Comparison of ENCODE assay signal across 2 cellular contexts in genomic region chr2:167249197-167249596, GRCh38.
TF ChIP-seq lines count a peak whose summit lies in the region.

No MANE protein-coding gene starts in this region.

TF ChIP-seq in HepG2, 621 proteins besides CTCF, POLR2A, EP300 and RAD21:
- TF ChIP-seq SRF (IDR thresholded peaks at IDR 0.05; ENCODE audit: low read depth, low read length) (no peak), ZNF609 (CRISPR knock-in tag; IDR thresholded peaks at IDR 0.05; ENCODE audit: borderline replicate concordance) (no peak), EZH2 (conservative IDR thresholded peaks at IDR 0.05; ENCODE audit: low read depth, low read length) (no peak), CEBPB (IDR thresholded peaks at IDR 0.05; ENCODE audit: borderline replicate concordance, low read depth, low read length) (peak; percentile 56; the same call in 1 of the 2 replicates), AKAP8 (CRISPR knock-in tag; IDR thresholded peaks at IDR 0.05) (no peak), ZNF367 (CRISPR knock-in tag; IDR thresholded peaks at IDR 0.05; ENCODE audit: borderline replicate concordance) (no peak), ZNF263 (CRISPR knock-in tag; IDR thresholded peaks at IDR 0.05) (no peak), CHCHD3 (CRISPR knock-in tag; IDR thresholded peaks at IDR 0.05) (no peak)
TF ChIP-seq in HepG2: peak in this region for 1.

TF ChIP-seq in H1, 55 proteins besides CTCF, POLR2A, EP300 and RAD21:
- 0 out of 2 replicates have a peak, but pooled peaks have one; percentile 15 for TF ChIP-seq CEBPB (IDR thresholded peaks at IDR 0.05; ENCODE audit: low read depth, low read length)
- TF ChIP-seq BRCA1 (IDR thresholded peaks at IDR 0.05; ENCODE audit: low read depth, low read length) = no peak
TF ChIP-seq in H1: peak in this region for 1.
